Comparison of ENCODE assay signal across 8 cellular contexts in the genomic region with DNA sequence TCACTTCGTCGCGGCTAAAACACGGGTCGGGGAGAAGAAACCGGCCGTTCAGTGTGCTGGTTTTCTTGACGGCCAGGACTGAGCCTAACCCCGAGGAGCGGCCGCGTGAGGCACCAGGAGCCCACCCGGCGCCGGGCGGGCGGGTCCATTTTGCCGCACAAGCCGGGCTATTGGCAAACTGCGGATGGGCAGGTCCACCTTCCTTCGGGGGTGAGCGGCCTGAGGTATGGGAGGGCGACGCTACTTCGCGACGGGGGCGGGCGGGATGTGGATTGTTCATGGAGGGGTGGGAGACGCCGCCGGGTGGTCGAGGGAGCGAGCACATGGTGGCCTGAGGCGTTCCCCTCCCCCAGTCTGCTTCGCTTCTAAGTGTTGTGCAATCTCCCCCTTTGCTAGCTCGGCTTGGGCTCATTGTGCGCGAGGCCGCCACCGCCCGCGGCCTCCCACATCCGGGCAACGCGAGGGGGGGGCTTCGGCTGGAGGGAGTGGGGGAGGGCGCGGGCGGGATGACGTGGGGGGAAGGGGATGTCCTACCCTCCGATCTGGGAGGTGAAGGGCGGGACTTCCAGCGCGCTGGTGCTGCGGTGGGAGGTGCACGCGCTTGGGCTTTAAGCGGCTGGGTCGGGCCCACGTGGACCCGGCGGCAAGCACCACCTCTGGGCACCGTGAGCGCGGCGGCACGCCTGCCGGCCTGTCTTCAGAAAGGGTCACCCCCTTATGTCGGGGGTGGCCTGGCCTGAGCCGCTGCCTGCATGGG. TPM values are rescaled to one million over a fixed set of nuclear protein-coding genes. Genes with fewer than 3 reads are reported as not detected.
A peak's percentile ranks its signal among the peaks of the same experiment; 100 is the strongest.
DNase-seq lines count a peak whose midpoint lies in the region; ATAC-seq, FAIRE-seq and TF ChIP-seq lines count a peak whose summit lies in the region.

No MANE protein-coding gene starts in this region.

- H3K9me3 ChIP-seq in ES-I3 (ENCODE audit: control insufficient read depth, insufficient read depth, low read length) = no peaks in the 10 kb centered on the region
- no peaks in the 10 kb centered on the region for H3K9me3 ChIP-seq in muscle layer of colon (ENCODE audit: low read length)

- H3K9me3 Mint-ChIP-seq in activated T-cell treated with anti-CD3 and anti-CD28 coated beads, Interleukin-2, amount 50 U/mL, for 24 hours = no peaks in the 10 kb centered on the region

- peak overlapping the region; percentile 93 for H3K9ac ChIP-seq in ES-I3 (ENCODE audit: low read depth, low read length)
- H3K9ac ChIP-seq in muscle layer of colon (ENCODE audit: low read length) = peak overlapping the region; percentile 98

- H3K36me3 Mint-ChIP-seq in activated T-cell treated with anti-CD3 and anti-CD28 coated beads, Interleukin-2, amount 50 U/mL, for 24 hours (ENCODE audit: low read depth) = peaks cover 97% of the 10 kb centered on the region

- H3K4me3 Mint-ChIP-seq in activated T-cell treated with anti-CD3 and anti-CD28 coated beads, Interleukin-2, amount 50 U/mL, for 24 hours = peak overlapping the region; percentile 90

- peak; percentile 87 for DNase-seq in HTR-8/SVneo (ENCODE audit: insufficient read length, low spot score)
- DNase-seq in activated T-cell treated with anti-CD3 and anti-CD28 coated beads, Interleukin-2, amount 50 U/mL, for 24 hours = peak; percentile 91
- DNase-seq in stimulated activated CD8-positive, alpha-beta memory T cell treated with anti-CD3 and anti-CD28 coated beads, Interleukin-4, amount 100 ng/mL, for 4 hours (ENCODE audit: low read depth in 2 of 2, low spot score in 1 of 2) = peak; percentile 77 to 88
- DNase-seq in OCI-M2 (lab: John Stamatoyannopoulos, UW; ENCODE audit: unreplicated experiment) = no peak

- FAIRE-seq in HTR-8/SVneo (lab: Jason Lieb, UNC) = peak; percentile 98

- peak; percentile 65 for ATAC-seq in esophagus mucosa

- H3K27ac ChIP-seq in muscle layer of colon (ENCODE audit: low read depth, low read length) = peak overlapping the region; percentile 88

- H3K4me3 ChIP-seq in muscle layer of colon (ENCODE audit: low read depth in 1 of 2, low read length in 2 of 2) = peak overlapping the region; percentile 83 to 85

- H3K36me3 ChIP-seq in ES-I3 (ENCODE audit: insufficient read depth, low read length) = peaks cover 50% of the 10 kb centered on the region
- H3K36me3 ChIP-seq in muscle layer of colon (ENCODE audit: insufficient read depth, low read length) = peaks cover 66% of the 10 kb centered on the region

- H3K27me3 ChIP-seq in muscle layer of colon (ENCODE audit: control insufficient read depth in 1 of 2, insufficient read depth in 2 of 2, low read length in 2 of 2) = no peaks in the 10 kb centered on the region

- no peaks in the 10 kb centered on the region for H3K27me3 Mint-ChIP-seq in activated T-cell treated with anti-CD3 and anti-CD28 coated beads, Interleukin-2, amount 50 U/mL, for 24 hours

- H3K4me1 Mint-ChIP-seq in activated T-cell treated with anti-CD3 and anti-CD28 coated beads, Interleukin-2, amount 50 U/mL, for 24 hours (ENCODE audit: low read depth) = peaks cover 68% of the 10 kb centered on the region

- H3K4me1 ChIP-seq in ES-I3 (ENCODE audit: insufficient read depth, low read length) (peaks cover 11% of the 10 kb centered on the region), muscle layer of colon (ENCODE audit: insufficient read depth, low read length) (peaks cover 25% of the 10 kb centered on the region)

- H3K27ac Mint-ChIP-seq in activated T-cell treated with anti-CD3 and anti-CD28 coated beads, Interleukin-2, amount 50 U/mL, for 24 hours = peak overlapping the region; percentile 100

TF ChIP-seq in PFSK-1, 5 proteins besides CTCF, POLR2A, EP300 and RAD21:
- peak; percentile 96; the same call in 1 of the 2 replicates for TF ChIP-seq SIN3A (IDR thresholded peaks at IDR 0.05; ENCODE audit: borderline replicate concordance, insufficient read depth, low read length)
- peak; percentile 73 for TF ChIP-seq POLR2AphosphoS5 (IDR thresholded peaks at IDR 0.05; ENCODE audit: low read depth, low read length)
- TF ChIP-seq, protein P1, sequence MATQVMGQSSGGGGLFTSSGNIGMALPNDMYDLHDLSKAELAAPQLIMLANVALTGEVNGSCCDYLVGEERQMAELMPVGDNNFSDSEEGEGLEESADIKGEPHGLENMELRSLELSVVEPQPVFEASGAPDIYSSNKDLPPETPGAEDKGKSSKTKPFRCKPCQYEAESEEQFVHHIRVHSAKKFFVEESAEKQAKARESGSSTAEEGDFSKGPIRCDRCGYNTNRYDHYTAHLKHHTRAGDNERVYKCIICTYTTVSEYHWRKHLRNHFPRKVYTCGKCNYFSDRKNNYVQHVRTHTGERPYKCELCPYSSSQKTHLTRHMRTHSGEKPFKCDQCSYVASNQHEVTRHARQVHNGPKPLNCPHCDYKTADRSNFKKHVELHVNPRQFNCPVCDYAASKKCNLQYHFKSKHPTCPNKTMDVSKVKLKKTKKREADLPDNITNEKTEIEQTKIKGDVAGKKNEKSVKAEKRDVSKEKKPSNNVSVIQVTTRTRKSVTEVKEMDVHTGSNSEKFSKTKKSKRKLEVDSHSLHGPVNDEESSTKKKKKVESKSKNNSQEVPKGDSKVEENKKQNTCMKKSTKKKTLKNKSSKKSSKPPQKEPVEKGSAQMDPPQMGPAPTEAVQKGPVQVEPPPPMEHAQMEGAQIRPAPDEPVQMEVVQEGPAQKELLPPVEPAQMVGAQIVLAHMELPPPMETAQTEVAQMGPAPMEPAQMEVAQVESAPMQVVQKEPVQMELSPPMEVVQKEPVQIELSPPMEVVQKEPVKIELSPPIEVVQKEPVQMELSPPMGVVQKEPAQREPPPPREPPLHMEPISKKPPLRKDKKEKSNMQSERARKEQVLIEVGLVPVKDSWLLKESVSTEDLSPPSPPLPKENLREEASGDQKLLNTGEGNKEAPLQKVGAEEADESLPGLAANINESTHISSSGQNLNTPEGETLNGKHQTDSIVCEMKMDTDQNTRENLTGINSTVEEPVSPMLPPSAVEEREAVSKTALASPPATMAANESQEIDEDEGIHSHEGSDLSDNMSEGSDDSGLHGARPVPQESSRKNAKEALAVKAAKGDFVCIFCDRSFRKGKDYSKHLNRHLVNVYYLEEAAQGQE (IDR thresholded peaks at IDR 0.05; ENCODE audit: insufficient read depth in 1 of 2, low read depth in 2 of 2, low read length in 2 of 2) = peak in 1 of 2 experiments; percentile 76; a peak in 2 of 4 replicates
- TF ChIP-seq FOXP2 (optimal IDR thresholded peaks at IDR 0.05; ENCODE audit: borderline replicate concordance, extremely low read depth, extremely low read length, insufficient read depth) = peak; percentile 91
- TF ChIP-seq TAF1 (IDR thresholded peaks at IDR 0.05; ENCODE audit: borderline replicate concordance, insufficient read depth, low read length) = peak; percentile 85

RNA-seq across cellular contexts. Expression of a gene that starts 5.9 kb away (rescaled TPM):
- 56.0 TPM for polyA plus RNA-seq in PFSK-1 (2012; ENCODE audit: insufficient read length, low read depth)
- 61.3 TPM for total RNA-seq in esophagus mucosa

RNA-seq across cellular contexts. Expression of a gene that starts 10.2 kb away (rescaled TPM):
- polyA plus RNA-seq in PFSK-1 (2012; ENCODE audit: insufficient read length, low read depth) = 111 TPM
- 36.7 TPM for total RNA-seq in esophagus mucosa

RNA-seq across cellular contexts. Expression of a gene that starts 11.8 kb away (rescaled TPM):
- 102 TPM for polyA plus RNA-seq in PFSK-1 (2012; ENCODE audit: insufficient read length, low read depth)
- total RNA-seq in esophagus mucosa = 34.5 TPM

RNA-seq across cellular contexts. Expression of a gene that starts 15.0 kb away (rescaled TPM):
- 2.3 TPM for polyA plus RNA-seq in PFSK-1 (2012; ENCODE audit: insufficient read length, low read depth)
- 6.4 TPM for total RNA-seq in esophagus mucosa

RNA-seq across cellular contexts. Expression of a gene that starts 16.4 kb away (rescaled TPM):
- polyA plus RNA-seq in PFSK-1 (2012; ENCODE audit: insufficient read length, low read depth) = 3.0 TPM
- total RNA-seq in esophagus mucosa = 74.0 TPM
